In genomic region chr4:7282094-7282370, GRCh38 we compare ENCODE assay signal across 34 cellular contexts.
DNase-seq lines count a peak whose midpoint lies in the region; ATAC-seq and TF ChIP-seq lines count a peak whose summit lies in the region.
"Had no signal": no experiment of that assay in that cellular context is flagged by ENCODE, and none has a peak within 500 bp of the region (broad histone marks: within the 10 kb centered on the region; RNA-seq: fewer than 3 reads in every experiment).

No MANE protein-coding gene starts in this region.

- no peak overlapping the region for H3K4me3 Mint-ChIP-seq in endodermal cell
- H3K4me3 Mint-ChIP-seq: activated CD8-positive, alpha-beta T cell treated with anti-CD3 and anti-CD28 coated beads for 36 hours; activated naive CD4-positive, alpha-beta T cell treated with anti-CD3 and anti-CD28 coated beads for 36 hours; CD8-positive, alpha-beta T cell had no signal

- no peaks in the 10 kb centered on the region for H3K27me3 Mint-ChIP-seq in endodermal cell (ENCODE audit: insufficient read depth)

- peak overlapping the region; percentile 15 for H3K27ac ChIP-seq in endodermal cell (ENCODE audit: low read depth, low read length)
- peak overlapping the region; percentile 64 for H3K27ac ChIP-seq in smooth muscle cell (ENCODE audit: low read depth)
- H3K27ac ChIP-seq: adrenal gland, gastroesophageal sphincter, KMS-11, psoas muscle, stomach, thyroid gland, vagina had no signal

- H3K36me3 ChIP-seq in endodermal cell (ENCODE audit: control insufficient read depth, insufficient read depth, low read length) (no peaks in the 10 kb centered on the region), smooth muscle cell (ENCODE audit: low read depth) (no peaks in the 10 kb centered on the region)
- H3K36me3 ChIP-seq: adrenal gland, gastroesophageal sphincter, stomach, thyroid gland, vagina had no signal

- H3K4me1 ChIP-seq in endodermal cell (ENCODE audit: control insufficient read depth, insufficient read depth, low read length) (no peaks in the 10 kb centered on the region), smooth muscle cell (ENCODE audit: low read depth) (peaks cover 19% of the 10 kb centered on the region)
- H3K4me1 ChIP-seq: adrenal gland, psoas muscle, thyroid gland had no signal

- no peak overlapping the region for H3K27ac Mint-ChIP-seq in endodermal cell
- no peak overlapping the region for H3K27ac Mint-ChIP-seq in activated naive CD4-positive, alpha-beta T cell treated with anti-CD3 and anti-CD28 coated beads, Interleukin-2, amount 50 U/mL, for 72 hours
- H3K27ac Mint-ChIP-seq: activated CD8-positive, alpha-beta T cell treated with anti-CD3 and anti-CD28 coated beads for 36 hours; activated naive CD4-positive, alpha-beta T cell treated with anti-CD3 and anti-CD28 coated beads for 36 hours; CD8-positive, alpha-beta T cell had no signal

- TF ChIP-seq CTCF in endodermal cell (conservative IDR thresholded peaks at IDR 0.05) (no peak), smooth muscle cell (IDR thresholded peaks at IDR 0.05; ENCODE audit: borderline replicate concordance, insufficient read depth, poor library complexity, severe bottlenecking) (no peak)

- H3K9me3 ChIP-seq in endodermal cell (ENCODE audit: control insufficient read depth, low read length) (no peaks in the 10 kb centered on the region), smooth muscle cell (replicated peaks; ENCODE audit: low read depth) (no peaks in the 10 kb centered on the region)
- H3K9me3 ChIP-seq: adrenal gland, gastroesophageal sphincter, psoas muscle, stomach, thyroid gland, vagina had no signal

- no peaks in the 10 kb centered on the region for H3K79me2 ChIP-seq in smooth muscle cell (ENCODE audit: low read depth)

- peak; percentile 39 for DNase-seq in NCI-H82 (lab: John Stamatoyannopoulos, UW)
- DNase-seq in NCI-H82 treated with DMSO at 0.1 percent for 48 hours (lab: John Stamatoyannopoulos, UW; ENCODE audit: unreplicated experiment): no peak
- DNase-seq in NCI-H69 (lab: John Stamatoyannopoulos, UW): peak; percentile 8
- no peak for DNase-seq in endodermal cell
- DNase-seq in smooth muscle cell (lab: John Stamatoyannopoulos, UW; ENCODE audit: unreplicated experiment): no peak
- DNase-seq in T-helper 9 cell: no peak
- DNase-seq in activated naive CD4-positive, alpha-beta T cell treated with anti-CD3 and anti-CD28 coated beads, Interleukin-2, amount 50 U/mL, for 72 hours (ENCODE audit: low spot score in 2 of 2): no peak
- no peak for DNase-seq in amygdala (lab: John Stamatoyannopoulos, UW)
- DNase-seq: activated CD8-positive, alpha-beta memory T cell treated with anti-CD3 and anti-CD28 coated beads, Interleukin-2, amount 50 U/mL, for 48 hours; activated CD8-positive, alpha-beta T cell treated with anti-CD3 and anti-CD28 coated beads for 36 hours; activated naive CD4-positive, alpha-beta T cell treated with anti-CD3 and anti-CD28 coated beads for 36 hours; adrenal gland; AML-193; CD8-positive, alpha-beta T cell; DMS153; dorsolateral prefrontal cortex; H7; hippocampal formation; left colon; MM.1S; NCI-H1417; NCI-H2081; NCI-H446 treated with DMSO at 0.1 percent for 48 hours; OCI-M1; psoas muscle; stimulated activated CD4-positive, alpha-beta T cell treated with anti-CD3 and anti-CD28 coated beads, Interleukin-12 subunit alpha, Interleukin-12 subunit beta, amount 100 ng/mL, for 4 hours; stimulated activated CD4-positive, alpha-beta T cell treated with anti-CD3 and anti-CD28 coated beads, Interleukin-4, amount 100 ng/mL, for 1 hour; stomach; T-helper 2 cell; thyroid gland had no signal

- no peak for ATAC-seq in activated naive CD4-positive, alpha-beta T cell treated with anti-CD3 and anti-CD28 coated beads, Interleukin-2, amount 50 U/mL, for 72 hours
- ATAC-seq: activated CD8-positive, alpha-beta T cell treated with anti-CD3 and anti-CD28 coated beads for 36 hours; CD8-positive, alpha-beta T cell; gastroesophageal sphincter; left colon; psoas muscle; sciatic nerve had no signal

- H2AFZ ChIP-seq in smooth muscle cell (ENCODE audit: low read depth): no peak overlapping the region

- H3K4me3 ChIP-seq in endodermal cell (ENCODE audit: low read length) (no peak overlapping the region), smooth muscle cell (no peak overlapping the region)
- H3K4me3 ChIP-seq: adrenal gland, dorsolateral prefrontal cortex, gastroesophageal sphincter, psoas muscle, stomach, thyroid gland, vagina had no signal

- H3K9ac ChIP-seq in endodermal cell (ENCODE audit: extremely low read depth, low read length, poor library complexity, severe bottlenecking): no peak overlapping the region
- H3K9ac ChIP-seq in smooth muscle cell (ENCODE audit: low read depth): no peak overlapping the region
- H3K9ac ChIP-seq: KMS-11 had no signal

- H3K27me3 ChIP-seq in endodermal cell (ENCODE audit: control insufficient read depth, insufficient read depth, low read length, poor library complexity, severe bottlenecking) (no peaks in the 10 kb centered on the region), smooth muscle cell (ENCODE audit: low read depth) (no peaks in the 10 kb centered on the region)
- H3K27me3 ChIP-seq: adrenal gland, gastroesophageal sphincter, thyroid gland, vagina had no signal

- 83 to 100% methylated on average over 2 to 5 of the region's 5 CpGs for WGBS in endodermal cell (ENCODE audit: insufficient coverage in 1 of 2, insufficient read length in 1 of 2), 2 experiments
- 4% methylated on average over 5 of the region's 5 CpGs for WGBS in smooth muscle cell (ENCODE audit: low lambda C conversion rate)

- no peaks in the 10 kb centered on the region for H3K9me3 Mint-ChIP-seq in endodermal cell
- no peaks in the 10 kb centered on the region for H3K9me3 Mint-ChIP-seq in activated naive CD4-positive, alpha-beta T cell treated with anti-CD3 and anti-CD28 coated beads, Interleukin-2, amount 50 U/mL, for 72 hours
- H3K9me3 Mint-ChIP-seq: activated CD8-positive, alpha-beta T cell treated with anti-CD3 and anti-CD28 coated beads for 36 hours; activated naive CD4-positive, alpha-beta T cell treated with anti-CD3 and anti-CD28 coated beads for 36 hours; CD8-positive, alpha-beta T cell had no signal

- H3K4me2 ChIP-seq in smooth muscle cell: peak overlapping the region; percentile 69
- H3K4me2 ChIP-seq: KMS-11 had no signal

- H3F3A ChIP-seq in smooth muscle cell (ENCODE audit: low read depth): peaks cover 4% of the 10 kb centered on the region

- no peaks in the 10 kb centered on the region for H3K36me3 Mint-ChIP-seq in endodermal cell (ENCODE audit: low read depth)
- H3K36me3 Mint-ChIP-seq in activated naive CD4-positive, alpha-beta T cell treated with anti-CD3 and anti-CD28 coated beads, Interleukin-2, amount 50 U/mL, for 72 hours: no peaks in the 10 kb centered on the region
- H3K36me3 Mint-ChIP-seq: CD8-positive, alpha-beta T cell had no signal

- no peaks in the 10 kb centered on the region for H3K4me1 Mint-ChIP-seq in endodermal cell

- no peaks in the 10 kb centered on the region for H4K20me1 ChIP-seq in smooth muscle cell (ENCODE audit: low read depth)

Comparison
In these comparisons a context has a peak if more than half of its experiments do, and no peak if none do; other contexts are left out.
1. DNase-seq: peak in NCI-H82 (single experiment) and NCI-H69 (single experiment); none in NCI-H82 treated with DMSO at 0.1 percent for 48 hours (single experiment), endodermal cell (single experiment), smooth muscle cell (single experiment), T-helper 9 cell (single experiment), activated naive CD4-positive, alpha-beta T cell treated with anti-CD3 and anti-CD28 coated beads, Interleukin-2, amount 50 U/mL, for 72 hours (0 of 2) and amygdala (0 of 56).